ENCODE assay signal across 12 cellular contexts in the genomic region with DNA sequence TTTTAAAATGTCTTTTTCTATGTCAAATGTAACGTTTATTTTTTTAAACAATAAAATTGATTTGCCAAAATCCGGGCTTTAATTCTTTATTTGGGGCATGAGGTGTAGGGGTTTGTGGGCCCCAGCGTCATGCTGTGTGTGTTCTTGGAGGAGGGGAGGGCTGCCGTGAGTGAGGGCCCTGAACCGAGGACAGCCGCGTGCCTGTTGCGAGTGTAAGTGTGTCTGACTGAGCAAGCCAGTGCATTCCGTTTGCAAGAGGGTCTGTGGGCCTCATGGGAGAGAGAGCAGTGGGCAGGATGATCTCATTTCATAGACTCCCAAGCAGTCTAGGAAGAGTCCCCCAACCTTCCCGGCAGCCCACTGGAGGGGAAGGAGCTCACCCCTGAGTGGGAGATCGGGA.
"Had no signal": no experiment of that assay in that cellular context is flagged by ENCODE, and none has a peak within 500 bp of the region (broad histone marks: within the 10 kb centered on the region; RNA-seq: fewer than 3 reads in every experiment).

No MANE protein-coding gene starts in this region.

- DNase-seq: activated B cell treated with CpG ODN at 0.5 μM for 24 hours; activated CD4-positive, alpha-beta T cell treated with anti-CD3 and anti-CD28 coated beads, Interleukin-2, amount 10 ng/mL, durations not matched to agents 24 days and 14 days; activated naive CD8-positive, alpha-beta T cell treated with anti-CD3 and anti-CD28 coated beads, Interleukin-2, amount 10 ng/mL, durations not matched to agents 7 days and 5 days; cerebellar nuclear complex; effector memory CD4-positive, alpha-beta T cell; lower lobe of right lung; midbrain; stimulated activated CD4-positive, alpha-beta T cell treated with anti-CD3 and anti-CD28 coated beads, Interleukin-4, amount 100 ng/mL, for 24 hours; stimulated activated naive CD4-positive, alpha-beta T cell treated with Interleukin-2 at 50 U/mL for 16 hours; SW 1271; upper lobe of left lung had no signal

- H3K4me3 Mint-ChIP-seq: activated B cell treated with CpG ODN at 0.5 μM for 24 hours; activated CD4-positive, alpha-beta T cell treated with anti-CD3 and anti-CD28 coated beads, Interleukin-2, amount 10 ng/mL, durations not matched to agents 24 days and 14 days; activated naive CD8-positive, alpha-beta T cell treated with anti-CD3 and anti-CD28 coated beads, Interleukin-2, amount 10 ng/mL, durations not matched to agents 7 days and 5 days; dendritic cell treated with granulocyte-macrophage colony-stimulating factor and Interleukin-4, amounts not matched to agents 40 ng/mL and 50 ng/mL, for 4 days had no signal

- H3K27ac Mint-ChIP-seq: activated B cell treated with CpG ODN at 0.5 μM for 24 hours; activated CD4-positive, alpha-beta T cell treated with anti-CD3 and anti-CD28 coated beads, Interleukin-2, amount 10 ng/mL, durations not matched to agents 24 days and 14 days; activated naive CD8-positive, alpha-beta T cell treated with anti-CD3 and anti-CD28 coated beads, Interleukin-2, amount 10 ng/mL, durations not matched to agents 7 days and 5 days; dendritic cell treated with granulocyte-macrophage colony-stimulating factor and Interleukin-4, amounts not matched to agents 40 ng/mL and 50 ng/mL, for 4 days had no signal

- H3K9me3 Mint-ChIP-seq: activated B cell treated with CpG ODN at 0.5 μM for 24 hours; activated CD4-positive, alpha-beta T cell treated with anti-CD3 and anti-CD28 coated beads, Interleukin-2, amount 10 ng/mL, durations not matched to agents 24 days and 14 days; activated naive CD8-positive, alpha-beta T cell treated with anti-CD3 and anti-CD28 coated beads, Interleukin-2, amount 10 ng/mL, durations not matched to agents 7 days and 5 days; dendritic cell treated with granulocyte-macrophage colony-stimulating factor and Interleukin-4, amounts not matched to agents 40 ng/mL and 50 ng/mL, for 4 days had no signal

- H3K36me3 Mint-ChIP-seq: activated naive CD8-positive, alpha-beta T cell treated with anti-CD3 and anti-CD28 coated beads, Interleukin-2, amount 10 ng/mL, durations not matched to agents 7 days and 5 days had no signal

- H3K27me3 Mint-ChIP-seq: activated B cell treated with CpG ODN at 0.5 μM for 24 hours; activated CD4-positive, alpha-beta T cell treated with anti-CD3 and anti-CD28 coated beads, Interleukin-2, amount 10 ng/mL, durations not matched to agents 24 days and 14 days; dendritic cell treated with granulocyte-macrophage colony-stimulating factor and Interleukin-4, amounts not matched to agents 40 ng/mL and 50 ng/mL, for 4 days had no signal

- ATAC-seq: lower lobe of right lung had no signal
